8 cellular contexts compared by ENCODE assay signal in the genomic region with DNA sequence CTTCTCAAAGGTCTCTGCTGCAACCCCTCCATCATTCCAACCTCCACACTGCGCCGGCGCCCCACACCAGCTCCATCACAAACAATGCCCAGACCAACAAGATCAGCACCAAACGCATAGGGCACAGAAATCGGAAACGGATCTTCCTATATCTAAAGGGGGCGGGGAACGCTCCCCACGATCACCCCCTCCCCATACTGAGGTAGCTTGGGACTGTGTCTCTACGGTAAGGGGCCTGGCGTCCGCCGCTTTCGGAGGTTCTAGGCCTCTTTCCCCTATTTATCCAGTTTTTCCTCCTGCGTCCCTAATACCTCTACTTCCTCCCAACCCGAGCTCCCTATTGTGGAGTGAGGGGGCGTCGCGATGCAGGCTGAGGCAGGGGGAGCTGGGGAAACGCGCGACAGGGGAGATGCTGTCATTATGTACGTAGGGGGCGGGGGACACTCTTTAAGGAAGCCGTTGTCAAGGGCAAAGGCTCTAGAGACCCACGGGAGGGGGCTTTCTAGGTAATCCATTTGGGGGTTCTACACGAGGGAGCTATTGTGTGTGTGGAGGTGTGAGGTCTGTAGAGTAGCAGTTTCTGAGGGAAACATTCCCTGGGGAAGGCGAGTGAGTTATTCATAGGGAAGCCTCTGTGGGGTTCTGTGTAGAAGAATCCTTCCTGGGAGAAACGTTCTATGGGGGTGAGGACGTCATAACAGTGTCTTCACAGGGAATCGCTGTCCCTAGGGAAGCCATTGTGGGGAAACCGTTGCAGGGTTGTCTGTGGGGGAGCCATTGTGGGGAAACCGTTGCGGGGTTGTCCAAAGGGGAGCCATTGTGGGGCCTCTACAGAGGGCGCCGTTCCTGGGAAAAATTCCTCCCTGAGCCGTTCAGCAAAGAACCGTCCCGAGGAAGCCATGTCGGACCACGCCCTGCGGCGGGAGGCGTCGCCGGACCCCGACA. TPM values are rescaled to one million over a fixed set of nuclear protein-coding genes. Genes with fewer than 3 reads are reported as not detected.
A peak's percentile ranks its signal among the peaks of the same experiment; 100 is the strongest.
DNase-seq lines count a peak whose midpoint lies in the region; ATAC-seq and TF ChIP-seq lines count a peak whose summit lies in the region.

No MANE protein-coding gene starts in this region.

- peak; percentile 5 to 6 for DNase-seq in activated CD4-positive, alpha-beta T cell treated with anti-CD3 and anti-CD28 coated beads for 4 hours
- DNase-seq in activated CD4-positive, alpha-beta T cell treated with anti-CD3 and anti-CD28 coated beads, Interleukin-2, amount 50 U/mL, for 1 hour: no peak
- DNase-seq in NCI-H1694 treated with DMSO at 0.1 percent for 48 hours (lab: John Stamatoyannopoulos, UW) (peak; percentile 27), germinal center (ENCODE audit: low spot score) (peak; percentile 8), nephron progenitor cell (peak; percentile 38)
- no peak for DNase-seq in activated T-helper 2 cell treated with anti-CD3 and anti-CD28 coated beads, Interferon-gamma antibody, Interleukin-2, Interleukin-4, amounts not matched to agents 10 μg/mL and 5 μg/mL and 100 μg/mL, durations not matched to agents 14 hours and 24 hours and 36 hours (ENCODE audit: low spot score)

- TF ChIP-seq CTCF in nephron progenitor cell (IDR thresholded peaks at IDR 0.05): no peak

- ATAC-seq in GM21825 (IDR thresholded peaks at IDR 0.05; ENCODE audit: unreplicated experiment) (no peak), HG03439 (IDR thresholded peaks at IDR 0.05; ENCODE audit: unreplicated experiment) (no peak)

- intact Hi-C loops in activated T-helper 2 cell treated with anti-CD3 and anti-CD28 coated beads, Interferon-gamma antibody, Interleukin-2, Interleukin-4, amounts not matched to agents 10 μg/mL and 5 μg/mL and 100 μg/mL, durations not matched to agents 14 hours and 24 hours and 36 hours (cut with micrococcal nuclease): loop anchor here (5.0 kb wide), 1 partner anchor 361 kb away; a partner anchor contains a TSS

- no peaks in the 10 kb centered on the region for H3K36me3 Mint-ChIP-seq in activated T-helper 2 cell treated with anti-CD3 and anti-CD28 coated beads, Interferon-gamma antibody, Interleukin-2, Interleukin-4, amounts not matched to agents 10 μg/mL and 5 μg/mL and 100 μg/mL, durations not matched to agents 14 hours and 24 hours and 36 hours (ENCODE audit: low read depth)
- no peaks in the 10 kb centered on the region for H3K36me3 Mint-ChIP-seq in nephron progenitor cell (ENCODE audit: low read depth)

- peaks cover 33% of the 10 kb centered on the region for H3K4me1 Mint-ChIP-seq in activated T-helper 2 cell treated with anti-CD3 and anti-CD28 coated beads, Interferon-gamma antibody, Interleukin-2, Interleukin-4, amounts not matched to agents 10 μg/mL and 5 μg/mL and 100 μg/mL, durations not matched to agents 14 hours and 24 hours and 36 hours (ENCODE audit: low read depth)
- peaks cover 31% of the 10 kb centered on the region for H3K4me1 Mint-ChIP-seq in nephron progenitor cell

- H3K4me3 Mint-ChIP-seq in activated T-helper 2 cell treated with anti-CD3 and anti-CD28 coated beads, Interferon-gamma antibody, Interleukin-2, Interleukin-4, amounts not matched to agents 10 μg/mL and 5 μg/mL and 100 μg/mL, durations not matched to agents 14 hours and 24 hours and 36 hours (ENCODE audit: low read depth): peak overlapping the region; percentile 54
- H3K4me3 Mint-ChIP-seq in nephron progenitor cell: peak overlapping the region; percentile 88

- no peaks in the 10 kb centered on the region for H3K9me3 Mint-ChIP-seq in activated T-helper 2 cell treated with anti-CD3 and anti-CD28 coated beads, Interferon-gamma antibody, Interleukin-2, Interleukin-4, amounts not matched to agents 10 μg/mL and 5 μg/mL and 100 μg/mL, durations not matched to agents 14 hours and 24 hours and 36 hours
- H3K9me3 Mint-ChIP-seq in nephron progenitor cell: peaks cover 16% of the 10 kb centered on the region

- peak overlapping the region; percentile 78 for H3K27ac Mint-ChIP-seq in activated T-helper 2 cell treated with anti-CD3 and anti-CD28 coated beads, Interferon-gamma antibody, Interleukin-2, Interleukin-4, amounts not matched to agents 10 μg/mL and 5 μg/mL and 100 μg/mL, durations not matched to agents 14 hours and 24 hours and 36 hours
- H3K27ac Mint-ChIP-seq in nephron progenitor cell: peak overlapping the region; percentile 6

- H3K27me3 Mint-ChIP-seq in activated T-helper 2 cell treated with anti-CD3 and anti-CD28 coated beads, Interferon-gamma antibody, Interleukin-2, Interleukin-4, amounts not matched to agents 10 μg/mL and 5 μg/mL and 100 μg/mL, durations not matched to agents 14 hours and 24 hours and 36 hours (ENCODE audit: low read depth): peaks cover 12% of the 10 kb centered on the region
- H3K27me3 Mint-ChIP-seq in nephron progenitor cell (ENCODE audit: low read depth, poor library complexity): peaks cover 14% of the 10 kb centered on the region

RNA-seq across cellular contexts. Expression of a gene that starts 0.7 kb away (rescaled TPM):
- 2.0 and 2.3 TPM in 2 replicates for total RNA-seq in activated T-helper 2 cell treated with anti-CD3 and anti-CD28 coated beads, Interferon-gamma antibody, Interleukin-2, Interleukin-4, amounts not matched to agents 10 μg/mL and 5 μg/mL and 100 μg/mL, durations not matched to agents 14 hours and 24 hours and 36 hours

Comparison
In these comparisons a context has a peak if more than half of its experiments do, and no peak if none do; other contexts are left out.
1. DNase-seq: peak in activated CD4-positive, alpha-beta T cell treated with anti-CD3 and anti-CD28 coated beads for 4 hours (2 of 2), NCI-H1694 treated with DMSO at 0.1 percent for 48 hours (single experiment), germinal center (single experiment) and nephron progenitor cell (single experiment); none in activated CD4-positive, alpha-beta T cell treated with anti-CD3 and anti-CD28 coated beads, Interleukin-2, amount 50 U/mL, for 1 hour (single experiment) and activated T-helper 2 cell treated with anti-CD3 and anti-CD28 coated beads, Interferon-gamma antibody, Interleukin-2, Interleukin-4, amounts not matched to agents 10 μg/mL and 5 μg/mL and 100 μg/mL, durations not matched to agents 14 hours and 24 hours and 36 hours (single experiment).